Comparison of ENCODE assay signal across 1 cellular context in the genomic region with DNA sequence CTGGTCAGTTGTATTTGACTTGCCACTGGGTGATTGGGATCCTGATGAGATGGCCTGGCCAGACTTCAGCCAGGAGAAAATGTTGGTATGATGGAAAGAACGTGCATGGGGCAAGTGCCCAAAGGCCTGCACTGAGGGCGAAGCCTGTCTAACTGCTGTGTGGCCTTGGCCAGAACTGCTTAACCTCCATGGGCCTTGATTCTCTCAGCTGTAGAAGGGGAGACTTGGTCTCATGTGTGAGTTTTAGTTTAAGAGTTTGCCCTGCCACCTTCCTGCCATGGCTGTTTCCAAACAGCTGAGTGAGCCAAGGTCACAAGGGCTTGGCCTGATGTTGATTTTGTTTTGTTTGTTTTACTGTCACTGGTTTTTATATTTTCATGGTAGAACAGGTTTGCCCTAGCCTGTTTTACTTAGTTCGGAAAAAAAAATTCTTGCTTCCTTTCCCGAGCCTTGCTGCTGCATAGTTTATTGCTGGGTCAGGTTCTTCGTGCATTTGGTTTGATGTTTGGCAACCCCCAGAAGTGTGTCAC.
TF ChIP-seq lines count a peak whose summit lies in the region.

No MANE protein-coding gene starts in this region.

TF ChIP-seq in HepG2, 621 proteins besides CTCF, POLR2A, EP300 and RAD21 (continued from another document and continues in another):
- TF ChIP-seq, protein P1, sequence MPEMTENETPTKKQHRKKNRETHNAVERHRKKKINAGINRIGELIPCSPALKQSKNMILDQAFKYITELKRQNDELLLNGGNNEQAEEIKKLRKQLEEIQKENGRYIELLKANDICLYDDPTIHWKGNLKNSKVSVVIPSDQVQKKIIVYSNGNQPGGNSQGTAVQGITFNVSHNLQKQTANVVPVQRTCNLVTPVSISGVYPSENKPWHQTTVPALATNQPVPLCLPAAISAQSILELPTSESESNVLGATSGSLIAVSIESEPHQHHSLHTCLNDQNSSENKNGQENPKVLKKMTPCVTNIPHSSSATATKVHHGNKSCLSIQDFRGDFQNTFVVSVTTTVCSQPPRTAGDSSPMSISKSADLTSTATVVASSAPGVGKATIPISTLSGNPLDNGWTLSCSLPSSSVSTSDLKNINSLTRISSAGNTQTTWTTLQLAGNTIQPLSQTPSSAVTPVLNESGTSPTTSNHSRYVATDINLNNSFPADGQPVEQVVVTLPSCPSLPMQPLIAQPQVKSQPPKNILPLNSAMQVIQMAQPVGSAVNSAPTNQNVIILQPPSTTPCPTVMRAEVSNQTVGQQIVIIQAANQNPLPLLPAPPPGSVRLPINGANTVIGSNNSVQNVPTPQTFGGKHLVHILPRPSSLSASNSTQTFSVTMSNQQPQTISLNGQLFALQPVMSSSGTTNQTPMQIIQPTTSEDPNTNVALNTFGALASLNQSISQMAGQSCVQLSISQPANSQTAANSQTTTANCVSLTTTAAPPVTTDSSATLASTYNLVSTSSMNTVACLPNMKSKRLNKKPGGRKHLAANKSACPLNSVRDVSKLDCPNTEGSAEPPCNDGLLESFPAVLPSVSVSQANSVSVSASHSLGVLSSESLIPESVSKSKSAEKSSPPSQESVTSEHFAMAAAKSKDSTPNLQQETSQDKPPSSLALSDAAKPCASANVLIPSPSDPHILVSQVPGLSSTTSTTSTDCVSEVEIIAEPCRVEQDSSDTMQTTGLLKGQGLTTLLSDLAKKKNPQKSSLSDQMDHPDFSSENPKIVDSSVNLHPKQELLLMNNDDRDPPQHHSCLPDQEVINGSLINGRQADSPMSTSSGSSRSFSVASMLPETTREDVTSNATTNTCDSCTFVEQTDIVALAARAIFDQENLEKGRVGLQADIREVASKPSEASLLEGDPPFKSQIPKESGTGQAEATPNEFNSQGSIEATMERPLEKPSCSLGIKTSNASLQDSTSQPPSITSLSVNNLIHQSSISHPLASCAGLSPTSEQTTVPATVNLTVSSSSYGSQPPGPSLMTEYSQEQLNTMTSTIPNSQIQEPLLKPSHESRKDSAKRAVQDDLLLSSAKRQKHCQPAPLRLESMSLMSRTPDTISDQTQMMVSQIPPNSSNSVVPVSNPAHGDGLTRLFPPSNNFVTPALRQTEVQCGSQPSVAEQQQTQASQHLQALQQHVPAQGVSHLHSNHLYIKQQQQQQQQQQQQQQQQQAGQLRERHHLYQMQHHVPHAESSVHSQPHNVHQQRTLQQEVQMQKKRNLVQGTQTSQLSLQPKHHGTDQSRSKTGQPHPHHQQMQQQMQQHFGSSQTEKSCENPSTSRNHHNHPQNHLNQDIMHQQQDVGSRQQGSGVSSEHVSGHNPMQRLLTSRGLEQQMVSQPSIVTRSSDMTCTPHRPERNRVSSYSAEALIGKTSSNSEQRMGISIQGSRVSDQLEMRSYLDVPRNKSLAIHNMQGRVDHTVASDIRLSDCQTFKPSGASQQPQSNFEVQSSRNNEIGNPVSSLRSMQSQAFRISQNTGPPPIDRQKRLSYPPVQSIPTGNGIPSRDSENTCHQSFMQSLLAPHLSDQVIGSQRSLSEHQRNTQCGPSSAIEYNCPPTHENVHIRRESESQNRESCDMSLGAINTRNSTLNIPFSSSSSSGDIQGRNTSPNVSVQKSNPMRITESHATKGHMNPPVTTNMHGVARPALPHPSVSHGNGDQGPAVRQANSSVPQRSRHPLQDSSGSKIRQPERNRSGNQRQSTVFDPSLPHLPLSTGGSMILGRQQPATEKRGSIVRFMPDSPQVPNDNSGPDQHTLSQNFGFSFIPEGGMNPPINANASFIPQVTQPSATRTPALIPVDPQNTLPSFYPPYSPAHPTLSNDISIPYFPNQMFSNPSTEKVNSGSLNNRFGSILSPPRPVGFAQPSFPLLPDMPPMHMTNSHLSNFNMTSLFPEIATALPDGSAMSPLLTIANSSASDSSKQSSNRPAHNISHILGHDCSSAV (CRISPR knock-in tag; IDR thresholded peaks at IDR 0.05; ENCODE audit: borderline replicate concordance), result no peak
- TF ChIP-seq ZNF264 (CRISPR knock-in tag; IDR thresholded peaks at IDR 0.05) (0 out of 2 replicates have a peak, but pooled peaks have one; percentile 45), ZNF3 (CRISPR knock-in tag; IDR thresholded peaks at IDR 0.05) (no peak), JUNB (CRISPR knock-in tag; IDR thresholded peaks at IDR 0.05; ENCODE audit: borderline replicate concordance) (no peak), SIX4 (CRISPR knock-in tag; IDR thresholded peaks at IDR 0.05) (peak; percentile 52; the same call in 1 of the 2 replicates), ARHGAP35 (CRISPR knock-in tag; IDR thresholded peaks at IDR 0.05; ENCODE audit: borderline replicate concordance) (no peak), ZNF703 (CRISPR knock-in tag; IDR thresholded peaks at IDR 0.05; ENCODE audit: borderline replicate concordance) (no peak), ZNF570 (CRISPR knock-in tag; IDR thresholded peaks at IDR 0.05; ENCODE audit: borderline replicate concordance) (no peak), ZNF546 (CRISPR knock-in tag; conservative IDR thresholded peaks at IDR 0.05) (no peak), ZNF260 (CRISPR knock-in tag; IDR thresholded peaks at IDR 0.05; ENCODE audit: borderline replicate concordance, low read depth) (no peak), ZNF816 (CRISPR knock-in tag; IDR thresholded peaks at IDR 0.05; ENCODE audit: borderline replicate concordance) (no peak), RFXANK (CRISPR knock-in tag; IDR thresholded peaks at IDR 0.05) (no peak), SIX1 (CRISPR knock-in tag; IDR thresholded peaks at IDR 0.05; ENCODE audit: borderline replicate concordance) (no peak; the same call in 1 of the 2 replicates), NR1H2 (CRISPR knock-in tag; IDR thresholded peaks at IDR 0.05; ENCODE audit: borderline replicate concordance, low read depth) (no peak), FOSL1 (CRISPR knock-in tag; IDR thresholded peaks at IDR 0.05; ENCODE audit: borderline replicate concordance) (no peak), HES4 (CRISPR knock-in tag; IDR thresholded peaks at IDR 0.05; ENCODE audit: borderline replicate concordance) (no peak), NBN (conservative IDR thresholded peaks at IDR 0.05) (no peak), ZC3H13 (CRISPR knock-in tag; IDR thresholded peaks at IDR 0.05) (no peak; the same call in 1 of the 2 replicates), ZNF543 (CRISPR knock-in tag; IDR thresholded peaks at IDR 0.05) (no peak), ZMAT3 (CRISPR knock-in tag; conservative IDR thresholded peaks at IDR 0.05) (no peak), RFXAP (CRISPR knock-in tag; IDR thresholded peaks at IDR 0.05; ENCODE audit: borderline replicate concordance) (no peak), ZNF329 (CRISPR knock-in tag; IDR thresholded peaks at IDR 0.05; ENCODE audit: low read depth) (no peak), ZBTB21 (CRISPR knock-in tag; IDR thresholded peaks at IDR 0.05) (no peak), ZNF549 (CRISPR knock-in tag; IDR thresholded peaks at IDR 0.05) (no peak), NRL (CRISPR knock-in tag; IDR thresholded peaks at IDR 0.05; ENCODE audit: borderline replicate concordance) (0 out of 2 replicates have a peak, but pooled peaks have one; percentile 39), ZNF251 (CRISPR knock-in tag; IDR thresholded peaks at IDR 0.05) (no peak), ZNF879 (CRISPR knock-in tag; IDR thresholded peaks at IDR 0.05) (no peak), ZNF629 (CRISPR knock-in tag; conservative IDR thresholded peaks at IDR 0.05) (peak; percentile 98), ETV6 (CRISPR knock-in tag; conservative IDR thresholded peaks at IDR 0.05) (no peak), FOXM1 (CRISPR knock-in tag; IDR thresholded peaks at IDR 0.05) (no peak), HNRNPL (IDR thresholded peaks at IDR 0.05; ENCODE audit: low read depth, low read length) (no peak), SP4 (CRISPR knock-in tag; IDR thresholded peaks at IDR 0.05) (no peak), SNAPC2 (CRISPR knock-in tag; IDR thresholded peaks at IDR 0.05) (no peak), ZFP36L1 (CRISPR knock-in tag; IDR thresholded peaks at IDR 0.05) (no peak), SOX5 (CRISPR knock-in tag; IDR thresholded peaks at IDR 0.05; ENCODE audit: borderline replicate concordance) (peak; percentile 54; the same call in 1 of the 2 replicates), NR3C1 (CRISPR knock-in tag; IDR thresholded peaks at IDR 0.05) (no peak), ZNF230 (CRISPR knock-in tag; IDR thresholded peaks at IDR 0.05) (no peak)
- TF ChIP-seq, protein P2, sequence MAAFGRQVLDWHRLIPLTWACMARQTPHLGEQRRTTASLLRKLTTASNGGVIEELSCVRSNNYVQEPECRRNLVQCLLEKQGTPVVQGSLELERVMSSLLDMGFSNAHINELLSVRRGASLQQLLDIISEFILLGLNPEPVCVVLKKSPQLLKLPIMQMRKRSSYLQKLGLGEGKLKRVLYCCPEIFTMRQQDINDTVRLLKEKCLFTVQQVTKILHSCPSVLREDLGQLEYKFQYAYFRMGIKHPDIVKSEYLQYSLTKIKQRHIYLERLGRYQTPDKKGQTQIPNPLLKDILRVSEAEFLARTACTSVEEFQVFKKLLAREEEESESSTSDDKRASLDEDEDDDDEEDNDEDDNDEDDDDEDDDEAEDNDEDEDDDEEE (CRISPR knock-in tag; IDR thresholded peaks at IDR 0.05), result no peak
- TF ChIP-seq, protein P3, sequence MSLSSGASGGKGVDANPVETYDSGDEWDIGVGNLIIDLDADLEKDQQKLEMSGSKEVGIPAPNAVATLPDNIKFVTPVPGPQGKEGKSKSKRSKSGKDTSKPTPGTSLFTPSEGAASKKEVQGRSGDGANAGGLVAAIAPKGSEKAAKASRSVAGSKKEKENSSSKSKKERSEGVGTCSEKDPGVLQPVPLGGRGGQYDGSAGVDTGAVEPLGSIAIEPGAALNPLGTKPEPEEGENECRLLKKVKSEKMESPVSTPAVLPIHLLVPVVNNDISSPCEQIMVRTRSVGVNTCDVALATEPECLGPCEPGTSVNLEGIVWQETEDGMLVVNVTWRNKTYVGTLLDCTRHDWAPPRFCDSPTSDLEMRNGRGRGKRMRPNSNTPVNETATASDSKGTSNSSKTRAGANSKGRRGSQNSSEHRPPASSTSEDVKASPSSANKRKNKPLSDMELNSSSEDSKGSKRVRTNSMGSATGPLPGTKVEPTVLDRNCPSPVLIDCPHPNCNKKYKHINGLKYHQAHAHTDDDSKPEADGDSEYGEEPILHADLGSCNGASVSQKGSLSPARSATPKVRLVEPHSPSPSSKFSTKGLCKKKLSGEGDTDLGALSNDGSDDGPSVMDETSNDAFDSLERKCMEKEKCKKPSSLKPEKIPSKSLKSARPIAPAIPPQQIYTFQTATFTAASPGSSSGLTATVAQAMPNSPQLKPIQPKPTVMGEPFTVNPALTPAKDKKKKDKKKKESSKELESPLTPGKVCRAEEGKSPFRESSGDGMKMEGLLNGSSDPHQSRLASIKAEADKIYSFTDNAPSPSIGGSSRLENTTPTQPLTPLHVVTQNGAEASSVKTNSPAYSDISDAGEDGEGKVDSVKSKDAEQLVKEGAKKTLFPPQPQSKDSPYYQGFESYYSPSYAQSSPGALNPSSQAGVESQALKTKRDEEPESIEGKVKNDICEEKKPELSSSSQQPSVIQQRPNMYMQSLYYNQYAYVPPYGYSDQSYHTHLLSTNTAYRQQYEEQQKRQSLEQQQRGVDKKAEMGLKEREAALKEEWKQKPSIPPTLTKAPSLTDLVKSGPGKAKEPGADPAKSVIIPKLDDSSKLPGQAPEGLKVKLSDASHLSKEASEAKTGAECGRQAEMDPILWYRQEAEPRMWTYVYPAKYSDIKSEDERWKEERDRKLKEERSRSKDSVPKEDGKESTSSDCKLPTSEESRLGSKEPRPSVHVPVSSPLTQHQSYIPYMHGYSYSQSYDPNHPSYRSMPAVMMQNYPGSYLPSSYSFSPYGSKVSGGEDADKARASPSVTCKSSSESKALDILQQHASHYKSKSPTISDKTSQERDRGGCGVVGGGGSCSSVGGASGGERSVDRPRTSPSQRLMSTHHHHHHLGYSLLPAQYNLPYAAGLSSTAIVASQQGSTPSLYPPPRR (CRISPR knock-in tag; IDR thresholded peaks at IDR 0.05; ENCODE audit: borderline replicate concordance), result peak; percentile 41; the same call in 1 of the 2 replicates
- TF ChIP-seq, protein P4, sequence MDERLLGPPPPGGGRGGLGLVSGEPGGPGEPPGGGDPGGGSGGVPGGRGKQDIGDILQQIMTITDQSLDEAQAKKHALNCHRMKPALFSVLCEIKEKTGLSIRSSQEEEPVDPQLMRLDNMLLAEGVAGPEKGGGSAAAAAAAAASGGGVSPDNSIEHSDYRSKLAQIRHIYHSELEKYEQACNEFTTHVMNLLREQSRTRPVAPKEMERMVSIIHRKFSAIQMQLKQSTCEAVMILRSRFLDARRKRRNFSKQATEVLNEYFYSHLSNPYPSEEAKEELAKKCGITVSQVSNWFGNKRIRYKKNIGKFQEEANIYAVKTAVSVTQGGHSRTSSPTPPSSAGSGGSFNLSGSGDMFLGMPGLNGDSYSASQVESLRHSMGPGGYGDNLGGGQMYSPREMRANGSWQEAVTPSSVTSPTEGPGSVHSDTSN (CRISPR knock-in tag; IDR thresholded peaks at IDR 0.05), result no peak
- TF ChIP-seq, protein P5, sequence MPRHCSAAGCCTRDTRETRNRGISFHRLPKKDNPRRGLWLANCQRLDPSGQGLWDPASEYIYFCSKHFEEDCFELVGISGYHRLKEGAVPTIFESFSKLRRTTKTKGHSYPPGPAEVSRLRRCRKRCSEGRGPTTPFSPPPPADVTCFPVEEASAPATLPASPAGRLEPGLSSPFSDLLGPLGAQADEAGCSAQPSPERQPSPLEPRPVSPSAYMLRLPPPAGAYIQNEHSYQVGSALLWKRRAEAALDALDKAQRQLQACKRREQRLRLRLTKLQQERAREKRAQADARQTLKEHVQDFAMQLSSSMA (CRISPR knock-in tag; IDR thresholded peaks at IDR 0.05), result no peak
- TF ChIP-seq, protein P6, sequence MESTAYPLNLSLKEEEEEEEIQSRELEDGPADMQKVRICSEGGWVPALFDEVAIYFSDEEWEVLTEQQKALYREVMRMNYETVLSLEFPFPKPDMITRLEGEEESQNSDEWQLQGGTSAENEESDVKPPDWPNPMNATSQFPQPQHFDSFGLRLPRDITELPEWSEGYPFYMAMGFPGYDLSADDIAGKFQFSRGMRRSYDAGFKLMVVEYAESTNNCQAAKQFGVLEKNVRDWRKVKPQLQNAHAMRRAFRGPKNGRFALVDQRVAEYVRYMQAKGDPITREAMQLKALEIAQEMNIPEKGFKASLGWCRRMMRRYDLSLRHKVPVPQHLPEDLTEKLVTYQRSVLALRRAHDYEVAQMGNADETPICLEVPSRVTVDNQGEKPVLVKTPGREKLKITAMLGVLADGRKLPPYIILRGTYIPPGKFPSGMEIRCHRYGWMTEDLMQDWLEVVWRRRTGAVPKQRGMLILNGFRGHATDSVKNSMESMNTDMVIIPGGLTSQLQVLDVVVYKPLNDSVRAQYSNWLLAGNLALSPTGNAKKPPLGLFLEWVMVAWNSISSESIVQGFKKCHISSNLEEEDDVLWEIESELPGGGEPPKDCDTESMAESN (CRISPR knock-in tag; conservative IDR thresholded peaks at IDR 0.05), result no peak
- TF ChIP-seq, protein P7, sequence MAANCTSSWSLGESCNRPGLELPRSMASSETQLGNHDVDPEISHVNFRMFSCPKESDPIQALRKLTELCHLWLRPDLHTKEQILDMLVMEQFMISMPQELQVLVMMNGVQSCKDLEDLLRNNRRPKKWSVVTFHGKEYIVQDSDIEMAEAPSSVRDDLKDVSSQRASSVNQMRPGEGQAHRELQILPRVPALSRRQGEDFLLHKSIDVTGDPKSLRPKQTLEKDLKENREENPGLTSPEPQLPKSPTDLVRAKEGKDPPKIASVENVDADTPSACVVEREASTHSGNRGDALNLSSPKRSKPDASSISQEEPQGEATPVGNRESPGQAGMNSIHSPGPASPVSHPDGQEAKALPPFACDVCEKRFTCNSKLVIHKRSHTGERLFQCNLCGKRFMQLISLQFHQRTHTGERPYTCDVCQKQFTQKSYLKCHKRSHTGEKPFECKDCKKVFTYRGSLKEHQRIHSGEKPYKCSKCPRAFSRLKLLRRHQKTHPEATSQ (CRISPR knock-in tag; IDR thresholded peaks at IDR 0.05; ENCODE audit: borderline replicate concordance), result no peak
